12 cellular contexts compared by ENCODE assay signal in genomic region chr15:99613887-99614642, GRCh38. TPM values are rescaled to one million over a fixed set of nuclear protein-coding genes. Genes with fewer than 3 reads are reported as not detected.
DNase-seq lines count a peak whose midpoint lies in the region; ATAC-seq and TF ChIP-seq lines count a peak whose summit lies in the region.
"Had no signal": no experiment of that assay in that cellular context is flagged by ENCODE, and none has a peak within 500 bp of the region (broad histone marks: within the 10 kb centered on the region; RNA-seq: fewer than 3 reads in every experiment).

No MANE protein-coding gene starts in this region.

- peaks cover 0 to 57% (median 12%) of the 10 kb centered on the region in 4 donors for H3K4me1 ChIP-seq in right lobe of liver
- H3K4me1 ChIP-seq in uterus: peaks cover 0 to 12% of the 10 kb centered on the region in 2 donors

- WGBS in right lobe of liver (ENCODE audit: insufficient coverage, low coverage, low lambda C conversion rate, missing lambda C conversion rate): 16% methylated on average over 6 of the region's 6 CpGs

- ATAC-seq in right lobe of liver (peak; percentile 72 to 85 (median 74)), HG02870 (IDR thresholded peaks at IDR 0.05; ENCODE audit: unreplicated experiment) (no peak)

- CTCF ChIA-PET in activated naive CD4-positive, alpha-beta T cell treated with anti-CD3 and anti-CD28 coated beads, Interleukin-2, amount 10 ng/mL, durations not matched to agents 7 days and 5 days (lab: Charles Lee): interaction anchor here (0.9 kb wide), 1 partner anchor 46 kb away, joined by 3 read pairs; no protein-coding TSS in a partner anchor

- no peaks in the 10 kb centered on the region for H3K9me3 Mint-ChIP-seq in activated naive CD4-positive, alpha-beta T cell treated with anti-CD3 and anti-CD28 coated beads, Interleukin-2, amount 10 ng/mL, durations not matched to agents 7 days and 5 days
- H3K9me3 Mint-ChIP-seq: activated CD4-positive, alpha-beta memory T cell treated with anti-CD3 and anti-CD28 coated beads, Interleukin-2, amount 10 ng/mL, durations not matched to agents 7 days and 5 days had no signal

- TF ChIP-seq POLR2A in right lobe of liver (IDR thresholded peaks at IDR 0.05): no peak
- TF ChIP-seq POLR2A in uterus (IDR thresholded peaks at IDR 0.05): no peak

- peak overlapping the region; percentile 64 for H3K27ac Mint-ChIP-seq in activated naive CD4-positive, alpha-beta T cell treated with anti-CD3 and anti-CD28 coated beads, Interleukin-2, amount 10 ng/mL, durations not matched to agents 7 days and 5 days
- H3K27ac Mint-ChIP-seq: activated CD4-positive, alpha-beta memory T cell treated with anti-CD3 and anti-CD28 coated beads, Interleukin-2, amount 10 ng/mL, durations not matched to agents 7 days and 5 days had no signal

- H3K4me3 Mint-ChIP-seq in activated naive CD4-positive, alpha-beta T cell treated with anti-CD3 and anti-CD28 coated beads, Interleukin-2, amount 10 ng/mL, durations not matched to agents 7 days and 5 days: no peak overlapping the region
- H3K4me3 Mint-ChIP-seq: activated CD4-positive, alpha-beta memory T cell treated with anti-CD3 and anti-CD28 coated beads, Interleukin-2, amount 10 ng/mL, durations not matched to agents 7 days and 5 days had no signal

- intact Hi-C loops in right lobe of liver (cut with DNase I) (no loop called here), uterus (cut with DNase I; ENCODE audit: low total_unique reads) (no loop called here)

- DNase-seq in activated naive CD4-positive, alpha-beta T cell treated with anti-CD3 and anti-CD28 coated beads, Interleukin-2, amount 10 ng/mL, durations not matched to agents 7 days and 5 days: no peak
- no peak for DNase-seq in activated naive CD4-positive, alpha-beta T cell (lab: John Stamatoyannopoulos, UW)
- DNase-seq in amniotic epithelial cell (ENCODE audit: low read depth) (peak; percentile 66), right lobe of liver (peak in 1 of 3 donors; percentile 55), uterus (peak; percentile 26 to 39), NCI-H1105 treated with DMSO at 0.1 percent for 48 hours (lab: John Stamatoyannopoulos, UW) (no peak), activated gamma-delta T cell (lab: John Stamatoyannopoulos, UW) (no peak)
- DNase-seq: activated CD4-positive, alpha-beta memory T cell treated with anti-CD3 and anti-CD28 coated beads, Interleukin-2, amount 10 ng/mL, durations not matched to agents 7 days and 5 days; heart right ventricle; NCI-H1694 treated with DMSO at 0.1 percent for 48 hours; stimulated activated CD4-positive, alpha-beta T cell treated with anti-CD3 and anti-CD28 coated beads, Interleukin-1b, Interleukin-23, amount 100 ng/mL, for 48 hours had no signal

- H3K4me1 Mint-ChIP-seq in activated naive CD4-positive, alpha-beta T cell treated with anti-CD3 and anti-CD28 coated beads, Interleukin-2, amount 10 ng/mL, durations not matched to agents 7 days and 5 days: peaks cover 14% of the 10 kb centered on the region

- no peaks in the 10 kb centered on the region for H3K27me3 Mint-ChIP-seq in activated naive CD4-positive, alpha-beta T cell treated with anti-CD3 and anti-CD28 coated beads, Interleukin-2, amount 10 ng/mL, durations not matched to agents 7 days and 5 days
- H3K27me3 Mint-ChIP-seq: activated CD4-positive, alpha-beta memory T cell treated with anti-CD3 and anti-CD28 coated beads, Interleukin-2, amount 10 ng/mL, durations not matched to agents 7 days and 5 days had no signal

- H3K27ac ChIP-seq in right lobe of liver (peak overlapping the region; percentile 63 to 84 (median 70)), uterus (peak overlapping the region in 1 of 2 donors; percentile 7)

- H3K9me3 ChIP-seq in right lobe of liver: no peaks in the 10 kb centered on the region
- H3K9me3 ChIP-seq in uterus: no peaks in the 10 kb centered on the region
- H3K9me3 ChIP-seq: heart right ventricle had no signal

- TF ChIP-seq CTCF in right lobe of liver (IDR thresholded peaks at IDR 0.05) (no peak), uterus (IDR thresholded peaks at IDR 0.05) (no peak)

- peaks cover 6% of the 10 kb centered on the region for H3K36me3 Mint-ChIP-seq in activated naive CD4-positive, alpha-beta T cell treated with anti-CD3 and anti-CD28 coated beads, Interleukin-2, amount 10 ng/mL, durations not matched to agents 7 days and 5 days

- H3K27me3 ChIP-seq in right lobe of liver: no peaks in the 10 kb centered on the region
- no peaks in the 10 kb centered on the region for H3K27me3 ChIP-seq in uterus
- H3K27me3 ChIP-seq: heart right ventricle had no signal

- H3K4me3 ChIP-seq in right lobe of liver (no peak overlapping the region), uterus (no peak overlapping the region)
- H3K4me3 ChIP-seq: heart right ventricle had no signal

- no peaks in the 10 kb centered on the region for H3K36me3 ChIP-seq in right lobe of liver
- H3K36me3 ChIP-seq in uterus: no peaks in the 10 kb centered on the region
- H3K36me3 ChIP-seq: heart right ventricle had no signal

RNA-seq across cellular contexts. Expression of gene MEF2A, which starts 48.3 kb away (rescaled TPM):
- total RNA-seq in right lobe of liver (10 to 100 TPM; 20.1 to 35.5 (median 25.4) TPM), uterus (100 to 1,000 TPM in 2 of 4 donors, 10 to 100 TPM in 2; 78.6 to 138 (median 105) TPM)

Comparison
In these comparisons a context has a peak if more than half of its experiments do, and no peak if none do; other contexts are left out.
1. DNase-seq: peak in amniotic epithelial cell (single experiment) and uterus (2 of 2); none in activated naive CD4-positive, alpha-beta T cell treated with anti-CD3 and anti-CD28 coated beads, Interleukin-2, amount 10 ng/mL, durations not matched to agents 7 days and 5 days (single experiment), activated naive CD4-positive, alpha-beta T cell (0 of 4), NCI-H1105 treated with DMSO at 0.1 percent for 48 hours (single experiment) and activated gamma-delta T cell (single experiment).